Comparison of ENCODE assay signal across 27 cellular contexts in genomic region chr18:70339915-70340314, GRCh38.
"Had no signal": no experiment of that assay in that cellular context is flagged by ENCODE, and none has a peak within 500 bp of the region (broad histone marks: within the 10 kb centered on the region; RNA-seq: fewer than 3 reads in every experiment).

No MANE protein-coding gene starts in this region.

- H3K36me3 Mint-ChIP-seq: activated naive CD4-positive, alpha-beta T cell treated with anti-CD3 and anti-CD28 coated beads, Interleukin-2, amount 50 U/mL, for 72 hours had no signal

- H3K4me1 Mint-ChIP-seq: activated CD4-positive, alpha-beta T cell treated with anti-CD3 and anti-CD28 coated beads, Interleukin-2, amount 10 ng/mL, durations not matched to agents 24 days and 14 days; activated naive CD8-positive, alpha-beta T cell treated with anti-CD3 and anti-CD28 coated beads, Interleukin-2, amount 50 U/mL, for 24 hours had no signal

- H3K4me1 ChIP-seq: body of pancreas had no signal

- H3K4me3 ChIP-seq: ascending aorta, body of pancreas had no signal

- H3K27me3 ChIP-seq: ascending aorta, body of pancreas had no signal

- FAIRE-seq: bronchial epithelial cell, RCC 7860 had no signal

- H3K9me3 Mint-ChIP-seq: activated CD4-positive, alpha-beta T cell treated with anti-CD3 and anti-CD28 coated beads, Interleukin-2, amount 10 ng/mL, durations not matched to agents 24 days and 14 days; activated naive CD4-positive, alpha-beta T cell treated with anti-CD3 and anti-CD28 coated beads, Interleukin-2, amount 50 U/mL, for 72 hours; activated naive CD8-positive, alpha-beta T cell treated with anti-CD3 and anti-CD28 coated beads, Interleukin-2, amount 50 U/mL, for 24 hours; T-helper 1 cell treated with Interleukin-12 subunit alpha and Interleukin-12 subunit beta and Interleukin-4 antibody, amounts not matched to agents 30 μg/mL and 1 μg/mL, for 36 hours had no signal

- DNase-seq: activated CD4-positive, alpha-beta T cell treated with anti-CD3 and anti-CD28 coated beads for 1 hour; activated CD4-positive, alpha-beta T cell treated with anti-CD3 and anti-CD28 coated beads, Interleukin-2, amount 10 ng/mL, durations not matched to agents 24 days and 14 days; activated CD4-positive, alpha-beta T cell treated with anti-CD3 and anti-CD28 coated beads, Interleukin-2, amount 50 U/mL, for 48 hours; activated CD8-positive, alpha-beta memory T cell treated with anti-CD3 and anti-CD28 coated beads for 24 hours; activated effector memory CD4-positive, alpha-beta T cell treated with anti-CD3 and anti-CD28 coated beads, Interleukin-2, amount 50 U/mL, for 16 hours; activated naive CD4-positive, alpha-beta T cell treated with Interleukin-2 at 50 U/mL for 16 hours; activated naive CD8-positive, alpha-beta T cell treated with anti-CD3 and anti-CD28 coated beads, Interleukin-2, amount 50 U/mL, for 24 hours; activated T-cell treated with anti-CD3 and anti-CD28 coated beads, Interleukin-2, amount 50 U/mL, for 4 hours; amniotic stem cell; body of pancreas; central memory CD4-positive, alpha-beta T cell; Kasumi-1; KBM-7; NCI-H1048; NCI-H1930; NCI-H2171 treated with DMSO at 0.1 percent for 48 hours; NCI-H226; NCI-H526 treated with DMSO at 0.1 percent for 48 hours; NK-92 treated with Interleukin-12 subunit alpha and Interleukin-12 subunit beta, amount 100 ng/mL, for 24 hours; SHP77; T-helper 9 cell had no signal

- H3K27ac Mint-ChIP-seq: activated CD4-positive, alpha-beta T cell treated with anti-CD3 and anti-CD28 coated beads, Interleukin-2, amount 10 ng/mL, durations not matched to agents 24 days and 14 days; activated naive CD4-positive, alpha-beta T cell treated with anti-CD3 and anti-CD28 coated beads, Interleukin-2, amount 50 U/mL, for 72 hours; activated naive CD8-positive, alpha-beta T cell treated with anti-CD3 and anti-CD28 coated beads, Interleukin-2, amount 50 U/mL, for 24 hours; T-helper 1 cell treated with Interleukin-12 subunit alpha and Interleukin-12 subunit beta and Interleukin-4 antibody, amounts not matched to agents 30 μg/mL and 1 μg/mL, for 36 hours; WTC11 had no signal

- H3K27ac ChIP-seq: ascending aorta, body of pancreas had no signal

- H3K9me3 ChIP-seq: body of pancreas had no signal

- H3K27me3 Mint-ChIP-seq: activated CD4-positive, alpha-beta T cell treated with anti-CD3 and anti-CD28 coated beads, Interleukin-2, amount 10 ng/mL, durations not matched to agents 24 days and 14 days; activated naive CD8-positive, alpha-beta T cell treated with anti-CD3 and anti-CD28 coated beads, Interleukin-2, amount 50 U/mL, for 24 hours had no signal

- H3K4me3 Mint-ChIP-seq: activated CD4-positive, alpha-beta T cell treated with anti-CD3 and anti-CD28 coated beads, Interleukin-2, amount 10 ng/mL, durations not matched to agents 24 days and 14 days; activated naive CD8-positive, alpha-beta T cell treated with anti-CD3 and anti-CD28 coated beads, Interleukin-2, amount 50 U/mL, for 24 hours; activated T-cell treated with anti-CD3 and anti-CD28 coated beads, Interleukin-2, amount 50 U/mL, for 4 hours; T-helper 1 cell treated with Interleukin-12 subunit alpha and Interleukin-12 subunit beta and Interleukin-4 antibody, amounts not matched to agents 30 μg/mL and 1 μg/mL, for 36 hours; WTC11 had no signal
